9 cellular contexts compared by ENCODE assay signal in the genomic region with DNA sequence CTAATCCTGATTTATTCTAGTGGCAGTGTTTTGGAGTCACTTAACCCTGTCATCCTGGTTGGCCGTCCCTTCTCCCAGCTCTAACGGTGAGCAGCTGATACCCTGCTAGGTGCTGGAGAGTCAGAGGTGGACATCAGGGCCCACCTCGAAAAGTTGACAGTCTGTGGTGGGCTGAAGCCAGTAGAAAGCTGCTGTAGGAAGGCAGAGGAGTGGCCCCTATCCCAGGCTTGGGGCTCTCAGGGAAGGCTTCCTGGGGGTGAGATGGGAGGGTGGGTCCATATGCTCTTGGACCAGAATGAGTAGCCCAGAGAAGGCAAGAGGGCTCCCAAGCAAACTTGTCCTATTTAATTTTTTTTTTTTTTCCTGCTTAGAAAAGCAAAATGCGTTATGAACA. TPM values are rescaled to one million over a fixed set of nuclear protein-coding genes. Genes with fewer than 3 reads are reported as not detected.
DNase-seq lines count a peak whose midpoint lies in the region; ATAC-seq, FAIRE-seq and TF ChIP-seq lines count a peak whose summit lies in the region.
"Had no signal": no experiment of that assay in that cellular context is flagged by ENCODE, and none has a peak within 500 bp of the region (broad histone marks: within the 10 kb centered on the region; RNA-seq: fewer than 3 reads in every experiment).

No MANE protein-coding gene starts in this region.

- H3K4me3 ChIP-seq in DND-41 (ENCODE audit: low read depth in 1 of 2, low read length in 2 of 2): peak overlapping the region; percentile 78 to 83; a peak in 3 of 4 replicates
- peak overlapping the region; percentile 98; the same call in 1 of the 2 replicates for H3K4me3 ChIP-seq in Karpas-422 (ENCODE audit: low read length)
- H3K4me3 ChIP-seq in neuronal stem cell (ENCODE audit: low read length in 2 of 2): peak overlapping the region in 1 of 2 donors; percentile 92
- no peak overlapping the region for H3K4me3 ChIP-seq in brain microvascular endothelial cell (ENCODE audit: low read depth, low read length)

- no peak overlapping the region for H2BK5ac ChIP-seq in neuronal stem cell (ENCODE audit: low read length)

- H3K18ac ChIP-seq in neuronal stem cell (ENCODE audit: low read length): no peak overlapping the region

- H2AK5ac ChIP-seq in neuronal stem cell (ENCODE audit: low read depth, low read length): no peak overlapping the region

- H3K36me3 ChIP-seq in DND-41 (ENCODE audit: insufficient read depth, low read length) (peaks cover 44% of the 10 kb centered on the region), Karpas-422 (ENCODE audit: insufficient read depth, low read length) (peaks cover 39% of the 10 kb centered on the region), neuronal stem cell (replicated peaks in 1 of 2; ENCODE audit: control insufficient read depth in 2 of 2, insufficient read depth in 2 of 2, low read length in 2 of 2) (peaks cover 16 to 34% of the 10 kb centered on the region in 2 donors), brain microvascular endothelial cell (replicated peaks) (peaks cover 29% of the 10 kb centered on the region)

- H4K8ac ChIP-seq in neuronal stem cell (ENCODE audit: low read depth, low read length): no peak overlapping the region

- H4K91ac ChIP-seq in neuronal stem cell (ENCODE audit: low read depth, low read length, poor library complexity): no peak overlapping the region

- H3K4ac ChIP-seq in neuronal stem cell (ENCODE audit: low read length): no peak overlapping the region

- DNase-seq in DND-41 (no peak), Karpas-422 (no peak), chondrocyte (ENCODE audit: low spot score) (no peak), neuronal stem cell (ENCODE audit: low spot score) (no peak), brain microvascular endothelial cell (no peak), DMS79 (lab: John Stamatoyannopoulos, UW) (no peak), GM19239 (ENCODE audit: insufficient read length, low spot score) (no peak)

- peaks cover 45% of the 10 kb centered on the region for H3K79me2 ChIP-seq in DND-41 (ENCODE audit: insufficient read depth, low read length)
- H3K79me2 ChIP-seq in Karpas-422 (ENCODE audit: low read length): peaks cover 46% of the 10 kb centered on the region

- H3K36me3 Mint-ChIP-seq in chondrocyte (ENCODE audit: low read depth): peaks cover 22% of the 10 kb centered on the region

- H3K4me3 Mint-ChIP-seq in chondrocyte (ENCODE audit: unreplicated experiment): peak overlapping the region; percentile 99

- no peaks in the 10 kb centered on the region for H3K9me2 ChIP-seq in Karpas-422 (replicated peaks; ENCODE audit: insufficient read depth, low read length)

- peaks cover 36% of the 10 kb centered on the region for H3K4me1 ChIP-seq in DND-41 (ENCODE audit: insufficient read depth, low read length)
- peaks cover 37% of the 10 kb centered on the region for H3K4me1 ChIP-seq in Karpas-422 (ENCODE audit: low read length)
- H3K4me1 ChIP-seq in neuronal stem cell (ENCODE audit: control insufficient read depth in 2 of 2, insufficient read depth in 1 of 2, low read depth in 1 of 2, low read length in 2 of 2): peaks cover 5 to 12% of the 10 kb centered on the region in 2 donors

- TF ChIP-seq CTCF in DND-41 (IDR thresholded peaks at IDR 0.05; ENCODE audit: borderline replicate concordance, extremely low read depth, low read length, poor library complexity, severe bottlenecking) (no peak), chondrocyte (IDR thresholded peaks at IDR 0.05) (no peak), brain microvascular endothelial cell (IDR thresholded peaks at IDR 0.05; ENCODE audit: low read depth, low read length, missing control alignments) (no peak)

- H3K4me2 ChIP-seq in DND-41 (ENCODE audit: insufficient read depth, low read length) (peak overlapping the region; percentile 63), Karpas-422 (ENCODE audit: low read depth, low read length, poor library complexity, severe bottlenecking) (peak overlapping the region; percentile 63), neuronal stem cell (ENCODE audit: insufficient read depth, low read length, poor library complexity, severe bottlenecking) (no peak overlapping the region)

- in situ Hi-C loops in brain microvascular endothelial cell (cut with HindIII; ENCODE audit: low pct_ligation_motif_present, low sequenced_read_pairs): no loop called here

- no peak for ATAC-seq in DND-41 (ENCODE audit: insufficient read depth, low read depth)
- ATAC-seq in GM18870 (IDR thresholded peaks at IDR 0.05; ENCODE audit: unreplicated experiment): no peak

- peak overlapping the region; percentile 97 for H3K27ac Mint-ChIP-seq in chondrocyte (ENCODE audit: unreplicated experiment)

- WGBS in neuronal stem cell (ENCODE audit: extremely low coverage in 2 of 2, insufficient read length in 2 of 2, insufficient replicate concordance in 1 of 2), 2 donors: no CpG with 5 or more reads among the region's 4 CpGs

- no peak overlapping the region for H2BK15ac ChIP-seq in neuronal stem cell (ENCODE audit: low read length)

- H3K4me1 Mint-ChIP-seq in chondrocyte (ENCODE audit: low read depth): peaks cover 39% of the 10 kb centered on the region

- no peak overlapping the region for H3K14ac ChIP-seq in neuronal stem cell (ENCODE audit: low read length)

- no peak overlapping the region for H2BK120ac ChIP-seq in neuronal stem cell (ENCODE audit: low read depth, low read length)

- no peaks in the 10 kb centered on the region for H3K27me3 ChIP-seq in DND-41 (ENCODE audit: insufficient read depth, low read length, poor library complexity)
- H3K27me3 ChIP-seq in Karpas-422 (ENCODE audit: low read length): no peaks in the 10 kb centered on the region
- no peaks in the 10 kb centered on the region for H3K27me3 ChIP-seq in neuronal stem cell (ENCODE audit: control insufficient read depth in 3 of 3, insufficient read depth in 3 of 3, low read depth in 1 of 3, low read length in 3 of 3)
- H3K27me3 ChIP-seq in brain microvascular endothelial cell (replicated peaks): no peaks in the 10 kb centered on the region

- H3K27ac ChIP-seq in DND-41 (ENCODE audit: low read length): peak overlapping the region; percentile 97; the same call in 1 of the 2 replicates
- H3K27ac ChIP-seq in Karpas-422 (ENCODE audit: low read length): no peak overlapping the region
- no peak overlapping the region for H3K27ac ChIP-seq in neuronal stem cell (replicated peaks; ENCODE audit: low read length)
- no peak overlapping the region for H3K27ac ChIP-seq in brain microvascular endothelial cell

- H2AFZ ChIP-seq in DND-41 (ENCODE audit: low read depth, low read length) (peak overlapping the region; percentile 88), Karpas-422 (ENCODE audit: low read length) (peak overlapping the region; percentile 22; the same call in 1 of the 2 replicates), neuronal stem cell (ENCODE audit: low read length) (peak overlapping the region; percentile 94)

- H3K23ac ChIP-seq in neuronal stem cell (ENCODE audit: low read depth, low read length, poor library complexity): no peak overlapping the region

- H3K9me3 ChIP-seq in DND-41 (ENCODE audit: insufficient read depth, low read length, severe bottlenecking) (no peaks in the 10 kb centered on the region), Karpas-422 (ENCODE audit: low read length) (no peaks in the 10 kb centered on the region), neuronal stem cell (replicated peaks in 1 of 2; ENCODE audit: control insufficient read depth in 2 of 2, insufficient read depth in 1 of 2, low read depth in 1 of 2, low read length in 2 of 2) (no peaks in the 10 kb centered on the region)

- no peaks in the 10 kb centered on the region for H3K9me3 Mint-ChIP-seq in chondrocyte (ENCODE audit: low read depth)

- H2BK12ac ChIP-seq in neuronal stem cell (ENCODE audit: low read length): no peak overlapping the region

- peaks cover 42% of the 10 kb centered on the region for H4K20me1 ChIP-seq in DND-41 (ENCODE audit: insufficient read depth, low read length)
- H4K20me1 ChIP-seq in Karpas-422 (ENCODE audit: insufficient read depth, low read depth, low read length): peaks cover 42% of the 10 kb centered on the region

- FAIRE-seq in GM19239 (lab: Jason Lieb, UNC): no peak
- FAIRE-seq: bronchial epithelial cell had no signal

- no peaks in the 10 kb centered on the region for H3K79me1 ChIP-seq in neuronal stem cell (ENCODE audit: low read depth, low read length)

- no peaks in the 10 kb centered on the region for H3K27me3 Mint-ChIP-seq in chondrocyte (ENCODE audit: low read depth)

- peak overlapping the region; percentile 82 for H3K9ac ChIP-seq in DND-41 (ENCODE audit: low read depth, low read length)
- peak overlapping the region; percentile 33 for H3K9ac ChIP-seq in Karpas-422 (ENCODE audit: low read length)
- no peak overlapping the region for H3K9ac ChIP-seq in neuronal stem cell (ENCODE audit: low read depth, low read length, poor library complexity)

RNA-seq across cellular contexts. Expression of a gene that starts 0.5 kb away (rescaled TPM):
- total RNA-seq in Karpas-422 (2014; rRNA removed; shearing (Covaris generic); ENCODE audit: low replicate concordance): 2,490 and 3,153 TPM in 2 replicates
- total RNA-seq in chondrocyte: 544 to 622 TPM (median 618 TPM) in 3 replicates
- polyA plus RNA-seq in neuronal stem cell (2013, experiment 1 of 2): 6,288 TPM
- polyA plus RNA-seq in neuronal stem cell (2013, experiment 2 of 2): 6,513 TPM

RNA-seq across cellular contexts. Expression of a gene that starts 46.5 kb away (rescaled TPM):
- 11.4 and 37.1 TPM in 2 replicates for total RNA-seq in Karpas-422 (2014; rRNA removed; shearing (Covaris generic); ENCODE audit: low replicate concordance)
- 57.3 to 69.5 TPM (median 66.8 TPM) in 3 replicates for total RNA-seq in chondrocyte
- 10.4 TPM for polyA plus RNA-seq in neuronal stem cell (2013, experiment 1 of 2)
- 11.4 TPM for polyA plus RNA-seq in neuronal stem cell (2013, experiment 2 of 2)

Comparison
In these comparisons a context has a peak if more than half of its experiments do, and no peak if none do; other contexts are left out.
1. H2AFZ ChIP-seq: peak in every context shown above with its lines; median percentile 94 in neuronal stem cell; 88 in DND-41; 22 in Karpas-422.